ENCODE assay signal across 1 cellular context in the genomic region with DNA sequence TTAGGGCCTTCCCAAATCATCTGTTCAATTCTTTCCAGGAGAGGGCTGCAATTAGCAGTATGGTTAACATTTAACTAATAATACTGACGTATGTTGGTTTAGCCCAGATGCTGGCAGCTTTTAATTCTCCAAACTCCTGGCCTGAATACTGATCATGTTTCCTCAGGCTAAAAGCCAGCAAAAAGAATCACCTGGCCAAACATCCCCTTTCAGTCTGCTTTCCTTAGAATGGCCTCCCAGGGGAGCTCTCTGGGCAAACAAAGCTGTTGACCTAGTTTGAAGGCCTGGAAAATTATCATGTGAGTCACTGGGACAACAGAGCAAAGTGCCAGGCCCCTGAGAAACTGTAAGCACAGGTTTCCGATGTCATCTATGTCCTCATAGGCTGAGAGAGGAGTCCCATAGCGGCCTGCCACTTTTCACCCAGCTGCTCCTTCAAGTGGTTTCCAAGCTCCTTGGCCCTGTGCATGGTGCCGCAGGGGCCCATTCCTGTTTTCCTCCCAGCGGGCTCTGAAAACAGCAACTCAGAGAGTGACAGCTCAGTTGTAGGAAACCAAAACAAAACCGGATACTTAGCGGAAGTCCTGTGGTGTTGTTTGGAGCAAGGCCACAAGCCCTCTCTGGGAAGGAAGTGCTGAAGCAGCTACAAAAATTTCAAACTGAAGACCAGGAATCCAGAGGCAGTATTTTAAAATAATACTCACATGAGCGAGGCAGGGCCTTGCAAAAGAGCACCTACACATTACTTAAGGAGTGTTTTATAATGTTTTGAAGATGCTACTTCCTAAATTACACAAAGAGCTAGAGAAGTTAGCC.
TF ChIP-seq lines count a peak whose summit lies in the region.

No MANE protein-coding gene starts in this region.

TF ChIP-seq in HepG2, 621 proteins besides CTCF, POLR2A, EP300 and RAD21 (continued from another document and continues in another):
- TF ChIP-seq, protein P1, sequence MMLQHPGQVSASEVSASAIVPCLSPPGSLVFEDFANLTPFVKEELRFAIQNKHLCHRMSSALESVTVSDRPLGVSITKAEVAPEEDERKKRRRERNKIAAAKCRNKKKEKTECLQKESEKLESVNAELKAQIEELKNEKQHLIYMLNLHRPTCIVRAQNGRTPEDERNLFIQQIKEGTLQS (CRISPR knock-in tag; IDR thresholded peaks at IDR 0.05): peak; percentile 84
- TF ChIP-seq SP1 (IDR thresholded peaks at IDR 0.05) (no peak), SP1 (CRISPR knock-in tag; IDR thresholded peaks at IDR 0.05) (peak; percentile 14; the same call in 1 of the 2 replicates), NONO (IDR thresholded peaks at IDR 0.05) (no peak), NONO (CRISPR knock-in tag; conservative IDR thresholded peaks at IDR 0.05) (peak; percentile 36; the same call in 1 of the 2 replicates), FOXO1 (CRISPR knock-in tag; IDR thresholded peaks at IDR 0.05) (peak; percentile 97), KAT2B (IDR thresholded peaks at IDR 0.05; ENCODE audit: borderline replicate concordance, low read depth, low read length) (no peak), KMT2A (CRISPR knock-in tag; IDR thresholded peaks at IDR 0.05) (peak; percentile 46; the same call in 1 of the 2 replicates), GTF3A (CRISPR knock-in tag; conservative IDR thresholded peaks at IDR 0.05) (0 out of 2 replicates have a peak, but pooled peaks have one; percentile 67), KMT2B (CRISPR knock-in tag; IDR thresholded peaks at IDR 0.05) (0 out of 2 replicates have a peak, but pooled peaks have one; percentile 16), ZKSCAN8 (CRISPR knock-in tag; IDR thresholded peaks at IDR 0.05; ENCODE audit: borderline replicate concordance) (peak; percentile 67; the same call in 1 of the 2 replicates), ZNF558 (CRISPR knock-in tag; IDR thresholded peaks at IDR 0.05; ENCODE audit: borderline replicate concordance) (no peak), BRD4 (CRISPR knock-in tag; IDR thresholded peaks at IDR 0.05) (peak; percentile 67; the same call in 1 of the 2 replicates), MYC (CRISPR knock-in tag; IDR thresholded peaks at IDR 0.05; ENCODE audit: borderline replicate concordance) (peak; percentile 41; the same call in 1 of the 2 replicates), KAT7 (CRISPR knock-in tag; IDR thresholded peaks at IDR 0.05; ENCODE audit: borderline replicate concordance) (peak; percentile 62; the same call in 1 of the 2 replicates), ETV5 (CRISPR knock-in tag; IDR thresholded peaks at IDR 0.05; ENCODE audit: borderline replicate concordance) (peak; percentile 83), SIN3A (IDR thresholded peaks at IDR 0.05; ENCODE audit: borderline replicate concordance, low read depth, low read length) (0 out of 2 replicates have a peak, but pooled peaks have one; percentile 25), HNRNPL (IDR thresholded peaks at IDR 0.05; ENCODE audit: low read depth, low read length) (no peak), ZNF501 (CRISPR knock-in tag; IDR thresholded peaks at IDR 0.05) (peak; percentile 92), ZNF766 (CRISPR knock-in tag; IDR thresholded peaks at IDR 0.05; ENCODE audit: borderline replicate concordance) (peak; percentile 72; the same call in 1 of the 2 replicates), BCLAF1 (IDR thresholded peaks at IDR 0.05) (no peak), POLR2G (IDR thresholded peaks at IDR 0.05; ENCODE audit: low read depth, low read length) (peak; percentile 93), CCAR2 (optimal IDR thresholded peaks at IDR 0.05; ENCODE audit: low read depth, low read length) (no peak), TFE3 (CRISPR knock-in tag; IDR thresholded peaks at IDR 0.05) (peak; percentile 89), PAX8 (CRISPR knock-in tag; IDR thresholded peaks at IDR 0.05; ENCODE audit: borderline replicate concordance) (0 out of 2 replicates have a peak, but pooled peaks have one; percentile 66), YY1 (IDR thresholded peaks at IDR 0.05; ENCODE audit: insufficient read depth, insufficient replicate concordance, low read depth, low read length) (peak; percentile 49), ZNF235 (CRISPR knock-in tag; IDR thresholded peaks at IDR 0.05; ENCODE audit: borderline replicate concordance) (no peak), ONECUT2 (CRISPR knock-in tag; IDR thresholded peaks at IDR 0.05) (0 out of 2 replicates have a peak, but pooled peaks have one; percentile 15), ZFP36 (IDR thresholded peaks at IDR 0.05; ENCODE audit: borderline replicate concordance, low read depth, low read length, partially characterized antibody) (no peak), PITX1 (CRISPR knock-in tag; IDR thresholded peaks at IDR 0.05) (peak; percentile 85), RORA (CRISPR knock-in tag; IDR thresholded peaks at IDR 0.05) (peak; percentile 99), RERE (CRISPR knock-in tag; IDR thresholded peaks at IDR 0.05; ENCODE audit: low read depth) (peak; percentile 71; the same call in 1 of the 2 replicates), ZNF329 (CRISPR knock-in tag; IDR thresholded peaks at IDR 0.05; ENCODE audit: low read depth) (0 out of 2 replicates have a peak, but pooled peaks have one; percentile 33), XBP1 (CRISPR knock-in tag; IDR thresholded peaks at IDR 0.05) (0 out of 2 replicates have a peak, but pooled peaks have one; percentile 40), ZSCAN9 (CRISPR knock-in tag; IDR thresholded peaks at IDR 0.05; ENCODE audit: borderline replicate concordance) (peak; percentile 48; the same call in 1 of the 2 replicates), MED1 (CRISPR knock-in tag; IDR thresholded peaks at IDR 0.05) (peak; percentile 96), HNF4A (CRISPR knock-in tag; IDR thresholded peaks at IDR 0.05) (peak; percentile 89), FOXP4 (CRISPR knock-in tag; IDR thresholded peaks at IDR 0.05) (peak; percentile 96)
- TF ChIP-seq, protein P2, sequence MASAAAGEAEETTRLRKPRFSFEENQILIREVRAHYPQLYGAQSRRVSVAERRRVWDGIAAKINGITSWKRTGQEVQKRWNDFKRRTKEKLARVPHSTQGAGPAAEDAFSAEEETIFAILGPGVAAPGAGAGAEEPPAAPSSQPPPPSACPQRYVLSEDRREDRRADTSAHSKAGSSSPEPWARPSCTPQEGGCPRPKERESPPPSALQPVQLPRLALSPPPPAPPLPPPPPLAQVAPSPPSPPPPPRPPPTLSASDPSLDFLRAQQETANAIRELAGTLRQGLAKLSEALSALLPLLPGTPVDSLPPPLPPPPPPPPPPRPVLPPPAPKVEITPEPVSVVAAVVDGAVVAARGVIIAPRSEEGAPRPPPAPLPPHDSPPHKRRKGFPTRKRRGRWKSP (CRISPR knock-in tag; IDR thresholded peaks at IDR 0.05): peak; percentile 71; the same call in 1 of the 2 replicates
- TF ChIP-seq, protein P3, sequence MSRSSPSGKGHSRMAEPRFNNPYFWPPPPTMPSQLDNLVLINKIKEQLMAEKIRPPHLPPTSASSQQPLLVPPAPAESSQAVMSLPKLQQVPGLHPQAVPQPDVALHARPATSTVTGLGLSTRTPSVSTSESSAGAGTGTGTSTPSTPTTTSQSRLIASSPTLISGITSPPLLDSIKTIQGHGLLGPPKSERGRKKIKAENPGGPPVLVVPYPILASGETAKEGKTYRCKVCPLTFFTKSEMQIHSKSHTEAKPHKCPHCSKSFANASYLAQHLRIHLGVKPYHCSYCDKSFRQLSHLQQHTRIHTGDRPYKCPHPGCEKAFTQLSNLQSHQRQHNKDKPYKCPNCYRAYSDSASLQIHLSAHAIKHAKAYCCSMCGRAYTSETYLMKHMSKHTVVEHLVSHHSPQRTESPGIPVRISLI (CRISPR knock-in tag; IDR thresholded peaks at IDR 0.05; ENCODE audit: borderline replicate concordance): peak; percentile 31; the same call in 1 of the 2 replicates
- TF ChIP-seq, protein P4, sequence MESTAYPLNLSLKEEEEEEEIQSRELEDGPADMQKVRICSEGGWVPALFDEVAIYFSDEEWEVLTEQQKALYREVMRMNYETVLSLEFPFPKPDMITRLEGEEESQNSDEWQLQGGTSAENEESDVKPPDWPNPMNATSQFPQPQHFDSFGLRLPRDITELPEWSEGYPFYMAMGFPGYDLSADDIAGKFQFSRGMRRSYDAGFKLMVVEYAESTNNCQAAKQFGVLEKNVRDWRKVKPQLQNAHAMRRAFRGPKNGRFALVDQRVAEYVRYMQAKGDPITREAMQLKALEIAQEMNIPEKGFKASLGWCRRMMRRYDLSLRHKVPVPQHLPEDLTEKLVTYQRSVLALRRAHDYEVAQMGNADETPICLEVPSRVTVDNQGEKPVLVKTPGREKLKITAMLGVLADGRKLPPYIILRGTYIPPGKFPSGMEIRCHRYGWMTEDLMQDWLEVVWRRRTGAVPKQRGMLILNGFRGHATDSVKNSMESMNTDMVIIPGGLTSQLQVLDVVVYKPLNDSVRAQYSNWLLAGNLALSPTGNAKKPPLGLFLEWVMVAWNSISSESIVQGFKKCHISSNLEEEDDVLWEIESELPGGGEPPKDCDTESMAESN (CRISPR knock-in tag; conservative IDR thresholded peaks at IDR 0.05): peak; percentile 43; the same call in 1 of the 2 replicates
